In the genomic region with DNA sequence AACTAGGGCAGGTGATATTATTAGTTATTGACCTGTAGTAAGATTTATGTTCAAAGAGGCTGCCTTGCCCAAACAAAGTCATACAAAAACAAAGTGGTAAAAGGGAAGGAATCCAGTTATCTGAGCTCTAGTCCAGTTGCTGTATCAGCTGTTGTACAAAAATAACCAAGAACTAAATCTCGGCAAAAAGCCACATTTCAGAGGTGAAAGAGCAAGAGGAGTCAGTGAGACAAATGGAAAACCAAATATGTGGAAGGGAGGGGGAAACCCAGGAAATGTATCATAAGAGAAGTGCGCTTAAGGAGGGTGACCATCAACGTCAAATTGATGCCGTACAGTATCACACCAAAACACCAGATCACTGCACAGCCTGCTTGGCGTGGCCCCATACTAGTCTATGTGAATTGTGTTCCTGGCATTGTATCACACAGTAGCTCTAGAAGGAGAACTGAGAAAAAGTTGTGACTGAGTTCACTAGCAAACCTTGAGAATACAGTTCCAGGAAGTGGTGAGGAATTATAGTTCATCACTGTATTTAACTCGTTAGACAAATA, we compare ENCODE assay signal across 9 cellular contexts. TPM values are rescaled to one million over a fixed set of nuclear protein-coding genes. Genes with fewer than 3 reads are reported as not detected.
DNase-seq lines count a peak whose midpoint lies in the region; ATAC-seq, FAIRE-seq and TF ChIP-seq lines count a peak whose summit lies in the region.
"Had no signal": no experiment of that assay in that cellular context is flagged by ENCODE, and none has a peak within 500 bp of the region (broad histone marks: within the 10 kb centered on the region; RNA-seq: fewer than 3 reads in every experiment).

No MANE protein-coding gene starts in this region.

- H3K4me2 ChIP-seq in HepG2 (ENCODE audit: low read depth, low read length): peak overlapping the region; percentile 80

- H3K9me3 Mint-ChIP-seq in T-helper 2 cell treated with Interferon-gamma antibody and Interleukin-4, amounts not matched to agents 5 μg/mL and 100 μg/mL, for 36 hours: no peaks in the 10 kb centered on the region

- no peak for TF ChIP-seq RAD21 in HepG2 (CRISPR knock-in tag; IDR thresholded peaks at IDR 0.05)

- WGBS in HepG2 (ENCODE audit: low lambda C conversion rate): 77% methylated on average over 6 of the region's 6 CpGs

- no peak for DNase-seq in T-helper 2 cell treated with Interferon-gamma antibody and Interleukin-4, amounts not matched to agents 5 μg/mL and 100 μg/mL, for 36 hours (ENCODE audit: low spot score)
- DNase-seq in HepG2 (ENCODE audit: low spot score) (no peak), WERI-Rb-1 (no peak), NCI-H345 (lab: John Stamatoyannopoulos, UW) (no peak), C1 segment of cervical spinal cord (lab: John Stamatoyannopoulos, UW) (no peak)
- DNase-seq in effector memory CD4-positive, alpha-beta T cell: no peak

- peak overlapping the region; percentile 27 for H3K4me3 Mint-ChIP-seq in T-helper 2 cell treated with Interferon-gamma antibody and Interleukin-4, amounts not matched to agents 5 μg/mL and 100 μg/mL, for 36 hours

- no peaks in the 10 kb centered on the region for H4K20me1 ChIP-seq in HepG2 (ENCODE audit: insufficient read depth, low read length)

- CTCF ChIA-PET in HepG2 (lab: Yijun Ruan, JAX; ENCODE audit: low intra/inter-chr PET ratio, low total read pairs): no interaction called here

- BruUV-seq in HepG2 (replicated peaks; lab: Mats Ljungman, UMichigan): no TSS peak

- peaks cover 34% of the 10 kb centered on the region for H3K4me1 Mint-ChIP-seq in T-helper 2 cell treated with Interferon-gamma antibody and Interleukin-4, amounts not matched to agents 5 μg/mL and 100 μg/mL, for 36 hours (ENCODE audit: low read depth)

- TF ChIP-seq POLR2A in HepG2 (IDR thresholded peaks at IDR 0.05; ENCODE audit: insufficient read depth in 1 of 2, low read depth in 2 of 2, low read length in 2 of 2): no peak

- peak overlapping the region; percentile 96 for H3K27ac ChIP-seq in HepG2 (ENCODE audit: extremely low read length, insufficient read depth, low read length)
- H3K27ac ChIP-seq in effector memory CD4-positive, alpha-beta T cell (ENCODE audit: insufficient read depth, low read length, poor library complexity, severe bottlenecking): no peak overlapping the region
- no peak overlapping the region for H3K27ac ChIP-seq in WERI-Rb-1

- H3K4me3 ChIP-seq in HepG2 (replicated peaks in 1 of 3; ENCODE audit: insufficient read depth in 1 of 3, low read depth in 2 of 3, low read length in 3 of 3) (peak overlapping the region in 1 of 3 experiments; percentile 31; a peak in 1 of 6 replicates), WERI-Rb-1 (ENCODE audit: low read depth, low read length) (no peak overlapping the region)
- H3K4me3 ChIP-seq in effector memory CD4-positive, alpha-beta T cell (ENCODE audit: insufficient read depth, low read depth, low read length, poor library complexity, severe bottlenecking): no peak overlapping the region

- intact Hi-C loops in HepG2 (cut with micrococcal nuclease; ENCODE audit: unreplicated experiment): loop anchor here (5.0 kb wide), 1 partner anchor 90 kb away; no protein-coding TSS in a partner anchor

- TF ChIP-seq EP300 in HepG2 (IDR thresholded peaks at IDR 0.05; ENCODE audit: low read depth in 2 of 2, low read length in 2 of 2) (no peak), HepG2 (CRISPR knock-in tag; IDR thresholded peaks at IDR 0.05; ENCODE audit: borderline replicate concordance) (no peak)

- peaks cover 93% of the 10 kb centered on the region for H3K4me1 ChIP-seq in HepG2 (ENCODE audit: insufficient read depth, low read length)
- H3K4me1 ChIP-seq in effector memory CD4-positive, alpha-beta T cell (ENCODE audit: control insufficient read depth, insufficient read depth, low read length, poor library complexity, severe bottlenecking): no peaks in the 10 kb centered on the region

- H3K36me3 ChIP-seq in HepG2 (replicated peaks in 1 of 2; ENCODE audit: control insufficient read depth in 1 of 2, insufficient read depth in 2 of 2, low read length in 2 of 2): peaks cover 0 to 6% of the 10 kb centered on the region in 2 experiments; a peak in 1 of 5 replicates
- no peaks in the 10 kb centered on the region for H3K36me3 ChIP-seq in effector memory CD4-positive, alpha-beta T cell (ENCODE audit: control insufficient read depth, insufficient read depth, low read length)
- H3K36me3 ChIP-seq in WERI-Rb-1: peaks cover 41% of the 10 kb centered on the region

- H3K79me2 ChIP-seq in HepG2 (ENCODE audit: insufficient read depth, low read length): peaks cover 36% of the 10 kb centered on the region

- in situ Hi-C loops in HepG2 (cut with HindIII; ENCODE audit: extremely low pct_ligation_motif_present, low pct_unique_long_range_greater_than_20kb): loop anchor here (5.0 kb wide), 1 partner anchor 175 kb away; no protein-coding TSS in a partner anchor

- no peaks in the 10 kb centered on the region for H3K27me3 Mint-ChIP-seq in T-helper 2 cell treated with Interferon-gamma antibody and Interleukin-4, amounts not matched to agents 5 μg/mL and 100 μg/mL, for 36 hours (ENCODE audit: low read depth)

- peak overlapping the region; percentile 62 for H3K9ac ChIP-seq in HepG2 (ENCODE audit: insufficient read depth, low read depth, low read length)

- H3K9me3 ChIP-seq in HepG2 (ENCODE audit: low read length) (no peaks in the 10 kb centered on the region), WERI-Rb-1 (ENCODE audit: severe bottlenecking) (no peaks in the 10 kb centered on the region)
- no peaks in the 10 kb centered on the region for H3K9me3 ChIP-seq in effector memory CD4-positive, alpha-beta T cell (ENCODE audit: control insufficient read depth, low read length)

- peaks cover 33% of the 10 kb centered on the region for H3K36me3 Mint-ChIP-seq in T-helper 2 cell treated with Interferon-gamma antibody and Interleukin-4, amounts not matched to agents 5 μg/mL and 100 μg/mL, for 36 hours (ENCODE audit: low read depth)

- peak overlapping the region; percentile 67 for H3K27ac Mint-ChIP-seq in T-helper 2 cell treated with Interferon-gamma antibody and Interleukin-4, amounts not matched to agents 5 μg/mL and 100 μg/mL, for 36 hours

- H2AFZ ChIP-seq in HepG2 (ENCODE audit: low read length): no peak overlapping the region

- TF ChIP-seq CTCF in HepG2 (CRISPR knock-in tag; IDR thresholded peaks at IDR 0.05): no peak
- TF ChIP-seq CTCF in WERI-Rb-1 (IDR thresholded peaks at IDR 0.05; ENCODE audit: low read depth, low read length): no peak

- H3K27me3 ChIP-seq in HepG2 (ENCODE audit: control insufficient read depth in 1 of 2, insufficient read depth in 2 of 2, low read length in 2 of 2) (no peaks in the 10 kb centered on the region; a peak in 1 of 5 replicates), WERI-Rb-1 (ENCODE audit: insufficient read depth, low read depth, severe bottlenecking) (no peaks in the 10 kb centered on the region)
- H3K27me3 ChIP-seq in effector memory CD4-positive, alpha-beta T cell (replicated peaks; ENCODE audit: control insufficient read depth, insufficient read depth, low read length, poor library complexity, severe bottlenecking): no peaks in the 10 kb centered on the region

- POLR2A ChIA-PET in HepG2 (lab: Yijun Ruan, JAX): interaction anchor here (0.8 to 2.3 kb wide), 10 partner anchors 8 to 178 kb away, joined by 3 to 18 read pairs (median 4); a partner anchor contains a TSS

- FAIRE-seq in HepG2 (lab: Jason Lieb, UNC): no peak
- FAIRE-seq: endometrium had no signal

- peak; percentile 74 for ATAC-seq in GM18511 (IDR thresholded peaks at IDR 0.05; ENCODE audit: unreplicated experiment)
- peak; percentile 71 for ATAC-seq in GM21825 (IDR thresholded peaks at IDR 0.05; ENCODE audit: unreplicated experiment)
- ATAC-seq in HepG2: no peak

TF ChIP-seq in HepG2, 621 proteins besides CTCF, POLR2A, EP300 and RAD21 (continues in another document):
- TF ChIP-seq ZNF615 (CRISPR knock-in tag; IDR thresholded peaks at IDR 0.05; ENCODE audit: borderline replicate concordance) (no peak), ZBTB20 (CRISPR knock-in tag; IDR thresholded peaks at IDR 0.05; ENCODE audit: borderline replicate concordance, low read depth) (0 out of 2 replicates have a peak, but pooled peaks have one; percentile 20)
- TF ChIP-seq, protein P1, sequence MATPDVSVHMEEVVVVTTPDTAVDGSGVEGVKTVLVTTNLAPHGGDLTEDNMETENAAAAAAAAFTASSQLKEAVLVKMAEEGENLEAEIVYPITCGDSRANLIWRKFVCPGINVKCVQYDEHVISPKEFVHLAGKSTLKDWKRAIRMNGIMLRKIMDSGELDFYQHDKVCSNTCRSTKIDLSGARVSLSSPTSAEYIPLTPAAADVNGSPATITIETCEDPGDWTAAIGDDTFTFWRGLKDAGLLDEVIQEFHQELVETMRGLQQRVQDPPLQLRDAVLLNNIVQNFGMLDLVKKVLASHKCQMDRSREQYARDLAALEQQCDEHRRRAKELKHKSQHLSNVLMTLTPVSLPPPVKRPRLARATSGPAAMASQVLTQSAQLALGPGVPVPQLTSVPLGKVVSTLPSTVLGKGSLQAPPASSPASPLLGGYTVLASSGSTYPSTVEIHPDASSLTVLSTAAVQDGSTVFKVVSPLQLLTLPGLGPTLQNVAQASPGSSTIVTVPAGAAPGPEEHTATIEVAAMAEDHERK (CRISPR knock-in tag; IDR thresholded peaks at IDR 0.05; ENCODE audit: low read depth): no peak

RNA-seq across cellular contexts. Expression of a gene that starts 6.4 kb away (rescaled TPM):
- 5.5 and 7.2 TPM in 2 replicates for total RNA-seq in HepG2 (2016; rRNA removed; fragmentation: Illumina TruSeq; extraction: Trizol)
- total RNA-seq in HepG2 (2016; cell fraction: cytosol; rRNA removed; fragmentation: Illumina TruSeq; extraction: Trizol; ENCODE audit: low read depth): 0.71 and 0.91 TPM in 2 replicates
- total RNA-seq in HepG2 (2016; cell fraction: insoluble cytoplasmic fraction; rRNA removed; fragmentation: Illumina TruSeq; extraction: Trizol): 6.2 and 8.4 TPM in 2 replicates
- 2.8 and 3.1 TPM in 2 replicates for total RNA-seq in HepG2 (2016; cell fraction: membrane; rRNA removed; fragmentation: Illumina TruSeq; extraction: Trizol)
- 16.0 and 17.0 TPM in 2 replicates for total RNA-seq in HepG2 (2016; cell fraction: nucleus; rRNA removed; fragmentation: Illumina TruSeq; extraction: Trizol)
- polyA plus RNA-seq in HepG2 (2011; rRNA removed): 2.0 and 2.2 TPM in 2 replicates
- polyA plus RNA-seq in HepG2 (2011; cell fraction: cytosol; rRNA removed): 0.87 and 1.5 TPM in 2 replicates
- 2.3 and 4.2 TPM in 2 replicates for polyA plus RNA-seq in HepG2 (2011; cell fraction: nucleus; rRNA removed)
- polyA plus RNA-seq in HepG2 (2012): 3.5 and 5.1 TPM in 2 replicates
- polyA plus RNA-seq in HepG2 (2016; cell fraction: cytosol; fragmentation: Illumina TruSeq; extraction: Trizol; ENCODE audit: low read depth): 1.1 and 1.4 TPM in 2 replicates
- 6.1 and 6.8 TPM in 2 replicates for polyA plus RNA-seq in HepG2 (2016; cell fraction: insoluble cytoplasmic fraction; fragmentation: Illumina TruSeq; extraction: Trizol; ENCODE audit: low read depth)
- polyA plus RNA-seq in HepG2 (2016; cell fraction: membrane; fragmentation: Illumina TruSeq; extraction: Trizol; ENCODE audit: low read depth): 2.3 and 2.4 TPM in 2 replicates
- 23.0 and 23.2 TPM in 2 replicates for polyA plus RNA-seq in HepG2 (2016; cell fraction: nucleus; fragmentation: Illumina TruSeq; extraction: Trizol; ENCODE audit: insufficient read depth, low read depth)
- polyA minus RNA-seq in HepG2 (2011; rRNA and poly(A)+ RNA removed; ENCODE audit: low replicate concordance): 0.26 and 1.0 TPM in 2 replicates
- 0.20 and 0.35 TPM in 2 replicates for polyA minus RNA-seq in HepG2 (2011; cell fraction: cytosol; rRNA and poly(A)+ RNA removed)
- 11.5 and 11.9 TPM in 2 replicates for polyA minus RNA-seq in HepG2 (2011; cell fraction: nucleus; rRNA and poly(A)+ RNA removed)
